In genomic region chr20:32516985-32517873, GRCh38 we compare ENCODE assay signal across 12 cellular contexts.
DNase-seq lines count a peak whose midpoint lies in the region; ATAC-seq and TF ChIP-seq lines count a peak whose summit lies in the region.
"Had no signal": no experiment of that assay in that cellular context is flagged by ENCODE, and none has a peak within 500 bp of the region (broad histone marks: within the 10 kb centered on the region; RNA-seq: fewer than 3 reads in every experiment).

No MANE protein-coding gene starts in this region.

- H2AFZ ChIP-seq in GM23338, result 0 out of 2 replicates have a peak overlapping the region, but pooled peaks have one; percentile 23
- no peak overlapping the region for H2AFZ ChIP-seq in parathyroid adenoma
- H2AFZ ChIP-seq: PC-9 had no signal

- in situ Hi-C loops in GM13976 (cut with MboI; ENCODE audit: low sequenced_read_pairs, unreplicated experiment), result no loop called here

- H3K4me2 ChIP-seq in GM23338 (peak overlapping the region; percentile 14; the same call in 1 of the 2 replicates), parathyroid adenoma (ENCODE audit: low read length) (peak overlapping the region; percentile 18)
- H3K4me2 ChIP-seq: PC-9 had no signal

- peaks cover 7% of the 10 kb centered on the region for H3K4me1 Mint-ChIP-seq in GM23338
- H3K4me1 Mint-ChIP-seq in T-cell, result peaks cover 62 to 69% (median 63%) of the 10 kb centered on the region in 3 donors

- CTCF ChIA-PET in T-cell (lab: Charles Lee), result interaction anchor here in 1 of 2 donors (0.5 kb wide), 1 partner anchor 256 kb away, joined by 5 read pairs; no protein-coding TSS in a partner anchor

- H3K27ac ChIP-seq in GM23338 (ENCODE audit: low read depth) (no peak overlapping the region), left ventricle myocardium inferior (replicated peaks) (peak overlapping the region; percentile 82), parathyroid adenoma (peak overlapping the region; percentile 51)
- H3K27ac ChIP-seq: PC-9 had no signal

- H3F3A ChIP-seq in GM23338 (replicated peaks; ENCODE audit: low read depth), result 0 out of 2 replicates have a peak, but pooled peaks cover 2% of the 10 kb centered on the region

- H3K79me2 ChIP-seq in GM23338 (replicated peaks; ENCODE audit: insufficient read depth) (no peaks in the 10 kb centered on the region), parathyroid adenoma (peaks cover 13% of the 10 kb centered on the region)

- peaks cover 10% of the 10 kb centered on the region for H3K27me3 Mint-ChIP-seq in GM23338 (ENCODE audit: insufficient read depth, low read depth, poor library complexity)
- no peaks in the 10 kb centered on the region for H3K27me3 Mint-ChIP-seq in T-cell
- H3K27me3 Mint-ChIP-seq: activated naive CD8-positive, alpha-beta T cell treated with anti-CD3 and anti-CD28 coated beads, Interleukin-2, amount 10 ng/mL, durations not matched to agents 7 days and 5 days had no signal

- H4K20me1 ChIP-seq in GM23338 (replicated peaks; ENCODE audit: insufficient read depth), result no peaks in the 10 kb centered on the region

- H3K4me3 Mint-ChIP-seq in GM23338 (no peak overlapping the region), T-cell (no peak overlapping the region)
- H3K4me3 Mint-ChIP-seq: activated naive CD8-positive, alpha-beta T cell treated with anti-CD3 and anti-CD28 coated beads, Interleukin-2, amount 10 ng/mL, durations not matched to agents 7 days and 5 days had no signal

- TF ChIP-seq CTCF in GM23338 (conservative IDR thresholded peaks at IDR 0.05; ENCODE audit: low read depth in 2 of 2), result no peak
- TF ChIP-seq CTCF in left ventricle myocardium inferior (IDR thresholded peaks at IDR 0.05; ENCODE audit: borderline replicate concordance), result no peak
- TF ChIP-seq CTCF in parathyroid adenoma (IDR thresholded peaks at IDR 0.05), result no peak
- no peak for TF ChIP-seq CTCF in GM13976 (IDR thresholded peaks at IDR 0.05; ENCODE audit: borderline replicate concordance, control extremely low read depth, extremely low read depth, insufficient read depth, missing control alignments)

- H3K36me3 Mint-ChIP-seq in GM23338 (ENCODE audit: low read depth), result no peaks in the 10 kb centered on the region
- H3K36me3 Mint-ChIP-seq in T-cell, result peaks cover 47% of the 10 kb centered on the region

- H3K9ac ChIP-seq in parathyroid adenoma, result no peak overlapping the region

- ATAC-seq in GM23338, result peak; percentile 11; the same call in 2 of the 3 replicates
- ATAC-seq in T-cell (replicated peaks in 1 of 4), result no peak
- ATAC-seq in HG02884 (IDR thresholded peaks at IDR 0.05; ENCODE audit: unreplicated experiment), result no peak

- DNase-seq in GM23338 (ENCODE audit: low spot score), result peak; percentile 58
- no peak for DNase-seq in T-cell
- DNase-seq in left ventricle myocardium inferior, result no peak
- DNase-seq in GM13976 (ENCODE audit: low spot score), result no peak
- no peak for DNase-seq in stimulated activated naive CD4-positive, alpha-beta T cell (lab: John Stamatoyannopoulos, UW)
- DNase-seq: activated naive CD8-positive, alpha-beta T cell treated with anti-CD3 and anti-CD28 coated beads, Interleukin-2, amount 10 ng/mL, durations not matched to agents 7 days and 5 days; H9; mammary epithelial cell; NCI-H1930; PC-9 had no signal

- POLR2A ChIA-PET in T-cell (lab: Charles Lee), result interaction anchor here in 1 of 2 donors (0.5 kb wide), 1 partner anchor 18 kb away, joined by 3 read pairs; no protein-coding TSS in a partner anchor

- H3K9me2 ChIP-seq in GM23338 (ENCODE audit: insufficient read depth), result no peaks in the 10 kb centered on the region; the same call in 1 of the 2 replicates

- H3K9me3 Mint-ChIP-seq in GM23338, result no peaks in the 10 kb centered on the region
- H3K9me3 Mint-ChIP-seq in T-cell, result no peaks in the 10 kb centered on the region
- H3K9me3 Mint-ChIP-seq: activated naive CD8-positive, alpha-beta T cell treated with anti-CD3 and anti-CD28 coated beads, Interleukin-2, amount 10 ng/mL, durations not matched to agents 7 days and 5 days; H9 had no signal

- H3K27me3 ChIP-seq in GM23338 (ENCODE audit: insufficient read depth), result no peaks in the 10 kb centered on the region
- H3K27me3 ChIP-seq in left ventricle myocardium inferior (ENCODE audit: low read depth), result no peaks in the 10 kb centered on the region
- no peaks in the 10 kb centered on the region for H3K27me3 ChIP-seq in parathyroid adenoma (ENCODE audit: control insufficient read depth, insufficient read depth, low read length)

- no peaks in the 10 kb centered on the region for H3K9me3 ChIP-seq in left ventricle myocardium inferior (replicated peaks)
- no peaks in the 10 kb centered on the region for H3K9me3 ChIP-seq in parathyroid adenoma (ENCODE audit: control insufficient read depth, low read length)

- intact Hi-C loops in left ventricle myocardium inferior (cut with micrococcal nuclease), result no loop called here

- H3K27ac Mint-ChIP-seq in GM23338 (no peak overlapping the region), T-cell (peak overlapping the region; percentile 80 to 98)
- H3K27ac Mint-ChIP-seq: H9 had no signal

- H3K4me3 ChIP-seq in GM23338 (no peak overlapping the region), left ventricle myocardium inferior (no peak overlapping the region), parathyroid adenoma (ENCODE audit: low read depth, low read length) (no peak overlapping the region)
- H3K4me3 ChIP-seq: PC-9 had no signal

- peaks cover 4% of the 10 kb centered on the region; the same call in 1 of the 2 replicates for H3K4me1 ChIP-seq in GM23338 (ENCODE audit: insufficient read depth)
- peaks cover 39% of the 10 kb centered on the region for H3K4me1 ChIP-seq in left ventricle myocardium inferior
- peaks cover 26% of the 10 kb centered on the region for H3K4me1 ChIP-seq in parathyroid adenoma

- H3K36me3 ChIP-seq in GM23338 (ENCODE audit: insufficient read depth) (no peaks in the 10 kb centered on the region), left ventricle myocardium inferior (no peaks in the 10 kb centered on the region), parathyroid adenoma (ENCODE audit: control insufficient read depth, insufficient read depth, low read length) (no peaks in the 10 kb centered on the region)

TF ChIP-seq in GM23338, 12 proteins besides CTCF, POLR2A, EP300 and RAD21:
- TF ChIP-seq EZH2 (IDR thresholded peaks at IDR 0.05; ENCODE audit: low read depth, unreplicated experiment) (no peak), ETS1 (IDR thresholded peaks at IDR 0.05) (no peak), ZNF331 (CRISPR knock-in tag; IDR thresholded peaks at IDR 0.05; ENCODE audit: low read depth) (no peak), JUNB (IDR thresholded peaks at IDR 0.05; ENCODE audit: unreplicated experiment) (no peak)
